Comparison of ENCODE assay signal across 21 cellular contexts in genomic region chr6:108788416-108788815, GRCh38. TPM values are rescaled to one million over a fixed set of nuclear protein-coding genes. Genes with fewer than 3 reads are reported as not detected.
DNase-seq lines count a peak whose midpoint lies in the region; ATAC-seq, FAIRE-seq and TF ChIP-seq lines count a peak whose summit lies in the region.
"Had no signal": no experiment of that assay in that cellular context is flagged by ENCODE, and none has a peak within 500 bp of the region (broad histone marks: within the 10 kb centered on the region; RNA-seq: fewer than 3 reads in every experiment).

No MANE protein-coding gene starts in this region.

- no peak overlapping the region for H3K27ac ChIP-seq in K562 (ENCODE audit: extremely low read depth, low read depth, low read length)
- H3K27ac ChIP-seq in small intestine (ENCODE audit: low read depth in 1 of 2, low read length in 1 of 2), result no peak overlapping the region
- H3K27ac ChIP-seq: A549, BLaER1 had no signal

- CTCF ChIA-PET in K562 (lab: Yijun Ruan, JAX; ENCODE audit: low intra/inter-chr PET ratio), result no interaction called here

- no TSS peak for BruUV-seq in K562 (replicated peaks; lab: Mats Ljungman, UMichigan)

- no peak for TF ChIP-seq RAD21 in K562 (CRISPR knock-in tag; conservative IDR thresholded peaks at IDR 0.05 in 1 of 2, IDR thresholded peaks at IDR 0.05 in 1 of 2)

- H3K4me2 ChIP-seq in K562 (ENCODE audit: insufficient read depth, low read length), result no peak overlapping the region
- H3K4me2 ChIP-seq: A549, BLaER1 had no signal

- H3K4me3 ChIP-seq in K562 (no peak overlapping the region), small intestine (ENCODE audit: low read depth in 1 of 2, low read length in 2 of 2) (no peak overlapping the region)
- H3K4me3 ChIP-seq: A549, BLaER1 had no signal

- no peak for ATAC-seq in K562
- ATAC-seq: A549 had no signal

- H3K9ac ChIP-seq in K562 (ENCODE audit: insufficient read depth in 1 of 2, low read depth in 2 of 2, low read length in 2 of 2), result no peak overlapping the region
- H3K9ac ChIP-seq: BLaER1 had no signal

- no peaks in the 10 kb centered on the region for H3K79me2 ChIP-seq in K562 (ENCODE audit: control insufficient read depth, insufficient read depth, low read length)

- H3K9me1 ChIP-seq in K562 (ENCODE audit: control insufficient read depth, insufficient read depth, low read length), result no peaks in the 10 kb centered on the region

- H3K27me3 ChIP-seq in K562 (ENCODE audit: control insufficient read depth in 2 of 2, insufficient read depth in 2 of 2, low read length in 2 of 2) (peaks cover 11 to 15% of the 10 kb centered on the region in 2 experiments; a peak in 4 of 5 replicates), small intestine (ENCODE audit: control insufficient read depth in 2 of 2, insufficient read depth in 2 of 2, low read length in 2 of 2) (no peaks in the 10 kb centered on the region)
- H3K27me3 ChIP-seq: BE2C, BLaER1 had no signal

- H3K9me3 ChIP-seq in K562 (replicated peaks; ENCODE audit: control insufficient read depth, insufficient read depth, low read depth, low read length) (no peaks in the 10 kb centered on the region), small intestine (ENCODE audit: control insufficient read depth, low read depth) (no peaks in the 10 kb centered on the region)

- no peak for TF ChIP-seq CTCF in K562 (IDR thresholded peaks at IDR 0.05 in 2 of 3, conservative IDR thresholded peaks at IDR 0.05 in 1 of 3; ENCODE audit: insufficient read depth in 2 of 3, low read depth in 1 of 3, low read length in 3 of 3)

- no peak for TF ChIP-seq EP300 in K562 (IDR thresholded peaks at IDR 0.05; ENCODE audit: low read length)

- no peak for DNase-seq in K562 (ENCODE audit: extremely low read depth in 1 of 4, low spot score in 3 of 4)
- DNase-seq in small intestine, result no peak
- no peak for DNase-seq in COLO668 (lab: John Stamatoyannopoulos, UW; ENCODE audit: unreplicated experiment)
- DNase-seq in effector CD4-positive, alpha-beta T cell, result no peak
- DNase-seq in AG20443 (ENCODE audit: low spot score), result no peak
- DNase-seq: 8988T; BE2C; C1 segment of cervical spinal cord; Caco-2; Calu3; CD4-positive, alpha-beta memory T cell; CD4-positive, CD25-positive, alpha-beta regulatory T cell; CD8-positive, alpha-beta memory T cell; DMS79 treated with DMSO at 0.1 percent for 48 hours; GDM1 had no signal

- H3K36me3 ChIP-seq in K562 (ENCODE audit: control insufficient read depth, insufficient read depth, low read length) (no peaks in the 10 kb centered on the region), small intestine (ENCODE audit: control insufficient read depth in 2 of 2, insufficient read depth in 2 of 2, low read length in 2 of 2) (no peaks in the 10 kb centered on the region)
- H3K36me3 ChIP-seq: BE2C, BLaER1 had no signal

- H4K20me1 ChIP-seq in K562 (replicated peaks; ENCODE audit: control insufficient read depth, insufficient read depth, low read length), result no peaks in the 10 kb centered on the region
- H4K20me1 ChIP-seq: BLaER1 had no signal

- in situ Hi-C loops in K562 (cut with MboI), result no loop called here

- FAIRE-seq in G401.6 (lab: Jason Lieb, UNC) (peak; percentile 59), K562 (lab: Jason Lieb, UNC) (no peak), small intestine (lab: Jason Lieb, UNC) (peak; percentile 19)
- FAIRE-seq: A549, D721Med, GM12891, GM19239 had no signal

- TF ChIP-seq POLR2A in K562 (conservative IDR thresholded peaks at IDR 0.05), result no peak

- no peak overlapping the region for H2AFZ ChIP-seq in K562 (ENCODE audit: low read depth, low read length)

- intact Hi-C loops in K562 (cut with micrococcal nuclease), result loop anchor here (10.0 kb wide), 1 partner anchor 106 kb away; no protein-coding TSS in a partner anchor

- POLR2A ChIA-PET in K562 (lab: Yijun Ruan, JAX), result no interaction called here

- WGBS in K562 (ENCODE audit: insufficient coverage, low coverage, missing lambda C conversion rate), result 7% methylated on average over 1 of the region's 1 CpG
- WGBS in small intestine, 3 donors, result 94 to 100% (median 96%) methylated on average over 1 of the region's 1 CpG

- H3K4me1 ChIP-seq in K562 (replicated peaks in 1 of 2; ENCODE audit: control insufficient read depth in 2 of 2, insufficient read depth in 2 of 2, low read length in 2 of 2), result no peaks in the 10 kb centered on the region
- H3K4me1 ChIP-seq in small intestine (ENCODE audit: control insufficient read depth in 2 of 2, insufficient read depth in 1 of 2, low read depth in 1 of 2, low read length in 1 of 2), result no peaks in the 10 kb centered on the region
- H3K4me1 ChIP-seq: A549, BE2C, BLaER1 had no signal

TF ChIP-seq in K562, 482 proteins besides CTCF, POLR2A, EP300 and RAD21:
- peak; percentile 93 for TF ChIP-seq ZNF507 (tag; conservative IDR thresholded peaks at IDR 0.05)
- TF ChIP-seq TEAD4 (IDR thresholded peaks at IDR 0.05; ENCODE audit: low read length), result no peak
- no peak for TF ChIP-seq TEAD4 (CRISPR knock-in tag; IDR thresholded peaks at IDR 0.05; ENCODE audit: borderline replicate concordance)

RNA-seq across cellular contexts. Expression of gene ARMC2, which starts 59.8 kb away (rescaled TPM):
- total RNA-seq in K562 (2011; cell fraction: chromatin; rRNA removed; ENCODE audit: low replicate concordance), result 1.5 and 2.6 TPM in 2 replicates
- total RNA-seq in K562 (2011; cell fraction: nucleolus; rRNA removed), result 0.50 and 1.3 TPM in 2 replicates
- total RNA-seq in K562 (2011; cell fraction: nucleoplasm; rRNA removed), result 0.92 and 1.1 TPM in 2 replicates
- total RNA-seq in K562 (2014; rRNA removed) (0.14 and 0.69 TPM in 2 replicates), K562 (2014; rRNA removed; fragmentation: Illumina TruSeq; extraction: Trizol) (1.7 and 2.4 TPM in 2 replicates), K562 (2015; rRNA removed; fragmentation: Illumina TruSeq; extraction: Trizol) (1.2 and 1.6 TPM in 2 replicates), K562 (2021) (0.82 and 1.7 TPM in 2 replicates)
- polyA plus RNA-seq in K562 (2011; rRNA removed) (2.9 and 3.6 TPM in 2 replicates), K562 (2014; fragmentation: Illumina TruSeq; extraction: Trizol) (2.0 and 3.0 TPM in 2 replicates), K562 (2014; fragmentation: Nextera tagmentation; extraction: Ambion mirVana) (under 1 TPM; 0.39 to 0.71 TPM), K562 (2014; rRNA removed) (0.37 and 0.69 TPM in 2 replicates), small intestine (1 to 10 TPM in 2 of 3 donors, under 1 TPM in 1; 0.22 to 4.1 (median 1.7) TPM)
- polyA plus RNA-seq in K562 (2011; cell fraction: cytosol; rRNA removed), result 0.99 and 1.1 TPM in 2 replicates
- 1.5 and 2.6 TPM in 2 replicates for polyA plus RNA-seq in K562 (2011; cell fraction: nucleus; rRNA removed)
- 1.0 and 1.6 TPM in 2 replicates for polyA plus RNA-seq in K562 (2012)
- 1.7 and 3.4 TPM in 2 replicates for polyA minus RNA-seq in K562 (2011; rRNA and poly(A)+ RNA removed)
- polyA minus RNA-seq in K562 (2011; cell fraction: cytosol; rRNA and poly(A)+ RNA removed), result 1.0 TPM in 1 of 2 replicates, not detected in the other
- 0.13 and 4.0 TPM in 2 replicates for polyA minus RNA-seq in K562 (2011; cell fraction: nucleus; rRNA and poly(A)+ RNA removed)
